ENCODE assay signal across 23 cellular contexts in the genomic region with DNA sequence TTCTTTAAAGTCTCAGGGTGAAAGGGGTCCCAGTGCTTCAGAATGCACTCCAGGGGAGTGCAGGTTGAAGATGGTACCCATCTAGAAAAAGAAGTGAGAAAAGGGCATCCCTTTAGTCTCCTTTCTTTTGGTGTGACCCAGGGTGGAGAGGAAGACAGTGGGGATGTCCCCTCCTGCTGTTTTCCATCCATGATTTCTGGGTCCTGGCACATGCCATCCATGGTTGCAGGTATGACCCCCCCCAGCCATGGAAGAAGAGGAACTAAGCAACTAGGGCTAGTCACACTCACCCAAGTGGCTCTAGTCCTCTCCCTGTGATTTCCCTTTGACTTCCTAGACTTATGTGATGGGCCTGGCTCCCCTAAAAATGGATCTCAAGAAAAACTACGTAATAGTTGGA.
"Had no signal": no experiment of that assay in that cellular context is flagged by ENCODE, and none has a peak within 500 bp of the region (broad histone marks: within the 10 kb centered on the region; RNA-seq: fewer than 3 reads in every experiment).

No MANE protein-coding gene starts in this region.

- H3K4me1 ChIP-seq: colonic mucosa, esophagus muscularis mucosa, foreskin keratinocyte, gastroesophageal sphincter, heart left ventricle, pancreas, right lobe of liver, suprapubic skin, transverse colon had no signal

- H3K27ac ChIP-seq: colonic mucosa, esophagus muscularis mucosa, foreskin keratinocyte, gastroesophageal sphincter, heart left ventricle, hepatocyte, neutrophil, pancreas, right lobe of liver, suprapubic skin, transverse colon had no signal

- H3K9me3 ChIP-seq: suprapubic skin had no signal

- ATAC-seq: foreskin keratinocyte; gastroesophageal sphincter; heart left ventricle; mucosa of descending colon; natural killer cell treated with Interleukin-12 subunit alpha and Interleukin-12 subunit beta and Interleukin-15 and Interleukin-18, amount 100 ng/mL, for 72 hours; pancreas; stimulated activated naive B cell treated with anti-CD40 and anti-IgM and Interleukin-4, amounts not matched to agents 10 μg/mL and 1 μg/mL and 100 μg/mL, for 72 hours had no signal

- H3K79me2 ChIP-seq: hepatocyte had no signal

- DNase-seq: colonic mucosa; effector CD8-positive, alpha-beta T cell; foreskin keratinocyte; heart left ventricle; kidney; mucosa of descending colon; naive B cell; pancreas; retina; right lobe of liver; small intestine; stimulated activated CD4-positive, alpha-beta T cell treated with anti-CD3 and anti-CD28 coated beads, Interleukin-15, amount 100 ng/mL, for 24 hours; stimulated activated CD4-positive, alpha-beta T cell treated with anti-CD3 and anti-CD28 coated beads, Interleukin-2, amount 100 ng/mL, for 48 hours; stimulated activated naive B cell treated with anti-CD40 and anti-IgM and Interleukin-4, amounts not matched to agents 10 μg/mL and 1 μg/mL and 100 μg/mL, for 72 hours; transverse colon had no signal

- H3K27me3 ChIP-seq: colonic mucosa, esophagus muscularis mucosa, foreskin keratinocyte, heart left ventricle, hepatocyte, neutrophil, pancreas, right lobe of liver, suprapubic skin, transverse colon had no signal

- H3K36me3 ChIP-seq: colonic mucosa, esophagus muscularis mucosa, gastroesophageal sphincter, heart left ventricle, neutrophil, pancreas, right lobe of liver, suprapubic skin, transverse colon had no signal

- H2AFZ ChIP-seq: hepatocyte had no signal

- H3K4me3 ChIP-seq: colonic mucosa, esophagus muscularis mucosa, gastroesophageal sphincter, heart left ventricle, hepatocyte, lung, mucosa of descending colon, pancreas, right lobe of liver, suprapubic skin, transverse colon had no signal

- FAIRE-seq: endothelial cell of umbilical vein, kidney, pancreas, small intestine had no signal

- H3K4me2 ChIP-seq: hepatocyte had no signal
